In the genomic region with DNA sequence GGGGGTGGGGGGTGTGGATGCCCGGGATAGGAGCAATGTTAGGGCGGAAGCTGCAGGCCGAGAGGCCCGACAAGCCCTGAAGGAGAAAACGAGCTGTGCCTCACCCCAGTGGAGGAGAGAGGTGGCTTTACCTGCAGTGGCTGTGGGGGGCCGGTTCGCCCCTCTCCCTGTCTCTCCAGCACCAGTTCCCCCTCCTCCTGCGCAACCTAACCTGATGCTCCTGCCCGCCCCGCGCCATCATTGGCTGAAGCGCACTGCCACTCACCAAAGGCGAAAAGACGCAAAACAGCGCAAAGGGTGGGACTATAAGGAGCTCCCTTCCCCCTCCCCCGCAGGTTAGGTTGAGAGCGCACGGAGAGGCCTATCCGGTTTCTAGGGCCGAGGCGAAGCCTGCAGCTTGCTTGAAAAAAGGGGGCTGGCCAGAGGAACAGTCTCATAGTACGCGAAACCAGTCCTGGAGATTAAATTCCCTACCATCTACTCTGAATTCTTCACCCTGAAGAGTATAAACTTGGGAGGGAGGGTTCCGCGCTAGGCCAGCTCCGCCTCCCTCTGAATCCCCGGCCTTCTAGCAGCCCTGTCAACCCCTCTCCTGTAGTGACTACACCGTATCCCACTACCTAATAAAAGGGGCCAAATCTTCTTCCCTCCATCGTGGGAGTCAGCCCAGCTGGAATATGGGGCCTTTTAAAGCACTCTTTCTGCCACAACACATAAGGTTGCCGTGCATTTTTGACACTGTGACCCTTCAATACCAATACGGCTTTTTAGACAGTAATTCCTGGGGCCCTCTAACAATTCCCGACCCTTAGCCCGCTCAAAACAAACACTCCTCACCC, we compare ENCODE assay signal across 8 cellular contexts. TPM values are rescaled to one million over a fixed set of nuclear protein-coding genes. Genes with fewer than 3 reads are reported as not detected.
A peak's percentile ranks its signal among the peaks of the same experiment; 100 is the strongest.
DNase-seq lines count a peak whose midpoint lies in the region; ATAC-seq, FAIRE-seq and TF ChIP-seq lines count a peak whose summit lies in the region.

No MANE protein-coding gene starts in this region.

- no peak for TF ChIP-seq CTCF in right atrium auricular region (IDR thresholded peaks at IDR 0.05)
- no peak for TF ChIP-seq CTCF in psoas muscle (IDR thresholded peaks at IDR 0.05)

- intact Hi-C loops in psoas muscle (cut with DNase I) = loop anchor here (2.0 kb wide), 1 partner anchor 18 kb away; no protein-coding TSS in a partner anchor

- H3K4me1 ChIP-seq in right atrium auricular region (peaks cover 0 to 23% of the 10 kb centered on the region in 2 donors), psoas muscle (peaks cover 17% of the 10 kb centered on the region)

- H3K27ac ChIP-seq in right atrium auricular region = peak overlapping the region; percentile 87
- peak overlapping the region; percentile 89 for H3K27ac ChIP-seq in psoas muscle

- 2 to 5% (median 2%) methylated on average over 26 to 33 of the region's 33 CpGs for WGBS in psoas muscle, 3 donors

- ATAC-seq in GM18502 (IDR thresholded peaks at IDR 0.05; ENCODE audit: poor library complexity, unreplicated experiment) (peak; percentile 99), HG02943 (IDR thresholded peaks at IDR 0.05; ENCODE audit: low read depth, unreplicated experiment) (peak; percentile 98), psoas muscle (peak; percentile 99 to 100 (median 100))

- FAIRE-seq in urothelium cell line (lab: Jason Lieb, UNC) = peak; percentile 71

- no peaks in the 10 kb centered on the region for H3K9me3 ChIP-seq in right atrium auricular region
- H3K9me3 ChIP-seq in psoas muscle = no peaks in the 10 kb centered on the region

- H3K27me3 ChIP-seq in right atrium auricular region = no peaks in the 10 kb centered on the region
- no peaks in the 10 kb centered on the region for H3K27me3 ChIP-seq in psoas muscle (ENCODE audit: insufficient read depth in 3 of 3, low read length in 2 of 3)

- DNase-seq in NCI-H187 (lab: John Stamatoyannopoulos, UW) (peak; percentile 99 to 100), T-helper 2 cell (peak; percentile 92 to 99 (median 97)), anterior cingulate cortex (lab: John Stamatoyannopoulos, UW) (peak; percentile 64 to 99 (median 96)), right atrium auricular region (ENCODE audit: low spot score) (peak; percentile 97), psoas muscle (peak; percentile 99 to 100), urothelium cell line (ENCODE audit: low spot score) (peak; percentile 95)

- no peaks in the 10 kb centered on the region for H3K36me3 ChIP-seq in right atrium auricular region
- no peaks in the 10 kb centered on the region for H3K36me3 ChIP-seq in psoas muscle (ENCODE audit: insufficient read depth in 1 of 2, low read depth in 1 of 2)

- H3K4me3 ChIP-seq in right atrium auricular region (peak overlapping the region; percentile 84 to 91), psoas muscle (peak overlapping the region; percentile 84)

RNA-seq across cellular contexts. Expression of a gene that starts 18.6 kb away (rescaled TPM):
- 10 to 100 TPM; 31.9 to 39.1 TPM for total RNA-seq in right atrium auricular region
- total RNA-seq in psoas muscle = 10 to 100 TPM; 27.1 to 40.1 (median 36.1) TPM
- polyA plus RNA-seq in psoas muscle = 10 to 100 TPM; 11.5 to 23.6 (median 18.2) TPM

RNA-seq across cellular contexts. Expression of a gene that starts 39.5 kb away (rescaled TPM):
- total RNA-seq in right atrium auricular region (10 to 100 TPM; 11.8 to 22.2 TPM), psoas muscle (10 to 100 TPM in 1 of 4 donors, 1 to 10 TPM in 3; 5.7 to 11.1 (median 7.4) TPM)
- 1 to 10 TPM; 3.6 to 7.9 (median 5.1) TPM for polyA plus RNA-seq in psoas muscle

RNA-seq across cellular contexts. Expression of a gene that starts 39.7 kb away (rescaled TPM):
- total RNA-seq in right atrium auricular region (10 to 100 TPM; 40.2 to 40.3 TPM), psoas muscle (100 to 1,000 TPM in 3 of 4 donors, 10 to 100 TPM in 1; 98.8 to 146 (median 117) TPM)
- 10 to 100 TPM; 37.0 to 86.6 (median 57.4) TPM for polyA plus RNA-seq in psoas muscle

RNA-seq across cellular contexts. Expression of a gene that starts 53.5 kb away (rescaled TPM):
- 10 to 100 TPM; 30.0 to 35.9 TPM for total RNA-seq in right atrium auricular region
- 10 to 100 TPM; 23.6 to 29.2 (median 26.8) TPM for total RNA-seq in psoas muscle
- polyA plus RNA-seq in psoas muscle = 10 to 100 TPM; 24.8 to 42.0 (median 32.2) TPM

Comparison
In these comparisons a context has a peak if more than half of its experiments do, and no peak if none do; other contexts are left out.
1. Peak in every context shown above with its lines: DNase-seq, ATAC-seq, H3K4me3 ChIP-seq and H3K27ac ChIP-seq.